Comparison of ENCODE assay signal across 10 cellular contexts in genomic region chr21:45153358-45154318, GRCh38.
DNase-seq lines count a peak whose midpoint lies in the region; ATAC-seq and TF ChIP-seq lines count a peak whose summit lies in the region.
"Had no signal": no experiment of that assay in that cellular context is flagged by ENCODE, and none has a peak within 500 bp of the region (broad histone marks: within the 10 kb centered on the region; RNA-seq: fewer than 3 reads in every experiment).

No MANE protein-coding gene starts in this region.

- peaks cover 0 to 66% (median 42%) of the 10 kb centered on the region in 4 donors for H3K4me1 ChIP-seq in tibial artery

- H3K4me3 Mint-ChIP-seq in activated naive CD8-positive, alpha-beta T cell treated with anti-CD3 and anti-CD28 coated beads, Interleukin-2, amount 10 ng/mL, durations not matched to agents 7 days and 5 days: peak overlapping the region; percentile 58
- H3K4me3 Mint-ChIP-seq in activated naive CD8-positive, alpha-beta T cell treated with anti-CD3 and anti-CD28 coated beads for 36 hours: no peak overlapping the region

- no peak for ATAC-seq in activated naive CD8-positive, alpha-beta T cell treated with anti-CD3 and anti-CD28 coated beads, Interleukin-2, amount 10 ng/mL, durations not matched to agents 7 days and 5 days (ENCODE audit: low read depth)
- ATAC-seq in SK-N-SH treated with all-trans-retinoic acid at 6 μM for 48 hours: peak; percentile 31; the same call in 2 of the 3 replicates

- H3K36me3 Mint-ChIP-seq in activated naive CD8-positive, alpha-beta T cell treated with anti-CD3 and anti-CD28 coated beads, Interleukin-2, amount 10 ng/mL, durations not matched to agents 7 days and 5 days: peaks cover 10% of the 10 kb centered on the region
- H3K36me3 Mint-ChIP-seq in activated naive CD8-positive, alpha-beta T cell treated with anti-CD3 and anti-CD28 coated beads for 36 hours: peaks cover 19% of the 10 kb centered on the region

- H3K4me3 ChIP-seq in tibial artery: no peak overlapping the region
- H3K4me3 ChIP-seq: lung had no signal

- H3K4me1 Mint-ChIP-seq in activated naive CD8-positive, alpha-beta T cell treated with anti-CD3 and anti-CD28 coated beads, Interleukin-2, amount 10 ng/mL, durations not matched to agents 7 days and 5 days: peaks cover 36% of the 10 kb centered on the region
- H3K4me1 Mint-ChIP-seq in activated naive CD8-positive, alpha-beta T cell treated with anti-CD3 and anti-CD28 coated beads for 36 hours: peaks cover 22% of the 10 kb centered on the region

- DNase-seq in activated naive CD8-positive, alpha-beta T cell treated with anti-CD3 and anti-CD28 coated beads, Interleukin-2, amount 10 ng/mL, durations not matched to agents 7 days and 5 days: no peak
- no peak for DNase-seq in activated naive CD8-positive, alpha-beta T cell treated with anti-CD3 and anti-CD28 coated beads for 36 hours
- DNase-seq in fibroblast of peridontal ligament (ENCODE audit: extremely low read depth): peak; percentile 73
- no peak for DNase-seq in tibial artery
- DNase-seq in NCI-H146 treated with DMSO at 0.1 percent for 48 hours (lab: John Stamatoyannopoulos, UW; ENCODE audit: unreplicated experiment): no peak
- no peak for DNase-seq in amygdala (lab: John Stamatoyannopoulos, UW)
- DNase-seq in DMS 273 (lab: John Stamatoyannopoulos, UW; ENCODE audit: unreplicated experiment): no peak
- DNase-seq: SHP77 treated with DMSO at 0.1 percent for 48 hours had no signal

- H3K27ac Mint-ChIP-seq in activated naive CD8-positive, alpha-beta T cell treated with anti-CD3 and anti-CD28 coated beads, Interleukin-2, amount 10 ng/mL, durations not matched to agents 7 days and 5 days: peak overlapping the region; percentile 52
- no peak overlapping the region for H3K27ac Mint-ChIP-seq in activated naive CD8-positive, alpha-beta T cell treated with anti-CD3 and anti-CD28 coated beads for 36 hours

- intact Hi-C loops in tibial artery (cut with DNase I; ENCODE audit: low total_unique reads): loop anchor here (10.0 kb wide), 1 partner anchor 301 kb away; no protein-coding TSS in a partner anchor

- POLR2A ChIA-PET in activated naive CD8-positive, alpha-beta T cell treated with anti-CD3 and anti-CD28 coated beads, Interleukin-2, amount 10 ng/mL, durations not matched to agents 7 days and 5 days (lab: Charles Lee): interaction anchor here (0.8 to 1.3 kb wide), 3 partner anchors 75 to 736 kb away, joined by 3 to 4 read pairs (median 3); no protein-coding TSS in a partner anchor

- peaks cover 3% of the 10 kb centered on the region for H3K9me3 Mint-ChIP-seq in activated naive CD8-positive, alpha-beta T cell treated with anti-CD3 and anti-CD28 coated beads, Interleukin-2, amount 10 ng/mL, durations not matched to agents 7 days and 5 days
- H3K9me3 Mint-ChIP-seq in activated naive CD8-positive, alpha-beta T cell treated with anti-CD3 and anti-CD28 coated beads for 36 hours: peaks cover 3% of the 10 kb centered on the region

- H3K36me3 ChIP-seq in tibial artery: peaks cover 0 to 22% (median 11%) of the 10 kb centered on the region in 3 donors

- no peaks in the 10 kb centered on the region for H3K9me3 ChIP-seq in tibial artery

- no peaks in the 10 kb centered on the region for H3K27me3 Mint-ChIP-seq in activated naive CD8-positive, alpha-beta T cell treated with anti-CD3 and anti-CD28 coated beads, Interleukin-2, amount 10 ng/mL, durations not matched to agents 7 days and 5 days
- no peaks in the 10 kb centered on the region for H3K27me3 Mint-ChIP-seq in activated naive CD8-positive, alpha-beta T cell treated with anti-CD3 and anti-CD28 coated beads for 36 hours

- TF ChIP-seq CTCF in tibial artery (IDR thresholded peaks at IDR 0.05): no peak

- peak overlapping the region; percentile 27 to 46 for H3K27ac ChIP-seq in tibial artery

- no peaks in the 10 kb centered on the region for H3K27me3 ChIP-seq in tibial artery

TF ChIP-seq in SK-N-SH treated with all-trans-retinoic acid at 6 μM for 48 hours, 23 proteins besides CTCF, POLR2A, EP300 and RAD21 (continues in another document):
- TF ChIP-seq ISL1 (CRISPR knock-in tag; IDR thresholded peaks at IDR 0.05): no peak
- TF ChIP-seq ZNF8 (CRISPR knock-in tag; IDR thresholded peaks at IDR 0.05): no peak
- no peak for TF ChIP-seq PPARA (CRISPR knock-in tag; IDR thresholded peaks at IDR 0.05; ENCODE audit: borderline replicate concordance)
- TF ChIP-seq TOX (CRISPR knock-in tag; IDR thresholded peaks at IDR 0.05; ENCODE audit: borderline replicate concordance): no peak
- TF ChIP-seq, protein P1, sequence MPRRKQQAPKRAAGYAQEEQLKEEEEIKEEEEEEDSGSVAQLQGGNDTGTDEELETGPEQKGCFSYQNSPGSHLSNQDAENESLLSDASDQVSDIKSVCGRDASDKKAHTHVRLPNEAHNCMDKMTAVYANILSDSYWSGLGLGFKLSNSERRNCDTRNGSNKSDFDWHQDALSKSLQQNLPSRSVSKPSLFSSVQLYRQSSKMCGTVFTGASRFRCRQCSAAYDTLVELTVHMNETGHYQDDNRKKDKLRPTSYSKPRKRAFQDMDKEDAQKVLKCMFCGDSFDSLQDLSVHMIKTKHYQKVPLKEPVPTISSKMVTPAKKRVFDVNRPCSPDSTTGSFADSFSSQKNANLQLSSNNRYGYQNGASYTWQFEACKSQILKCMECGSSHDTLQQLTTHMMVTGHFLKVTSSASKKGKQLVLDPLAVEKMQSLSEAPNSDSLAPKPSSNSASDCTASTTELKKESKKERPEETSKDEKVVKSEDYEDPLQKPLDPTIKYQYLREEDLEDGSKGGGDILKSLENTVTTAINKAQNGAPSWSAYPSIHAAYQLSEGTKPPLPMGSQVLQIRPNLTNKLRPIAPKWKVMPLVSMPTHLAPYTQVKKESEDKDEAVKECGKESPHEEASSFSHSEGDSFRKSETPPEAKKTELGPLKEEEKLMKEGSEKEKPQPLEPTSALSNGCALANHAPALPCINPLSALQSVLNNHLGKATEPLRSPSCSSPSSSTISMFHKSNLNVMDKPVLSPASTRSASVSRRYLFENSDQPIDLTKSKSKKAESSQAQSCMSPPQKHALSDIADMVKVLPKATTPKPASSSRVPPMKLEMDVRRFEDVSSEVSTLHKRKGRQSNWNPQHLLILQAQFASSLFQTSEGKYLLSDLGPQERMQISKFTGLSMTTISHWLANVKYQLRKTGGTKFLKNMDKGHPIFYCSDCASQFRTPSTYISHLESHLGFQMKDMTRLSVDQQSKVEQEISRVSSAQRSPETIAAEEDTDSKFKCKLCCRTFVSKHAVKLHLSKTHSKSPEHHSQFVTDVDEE (CRISPR knock-in tag; IDR thresholded peaks at IDR 0.05): no peak
- TF ChIP-seq TCF4 (CRISPR knock-in tag; IDR thresholded peaks at IDR 0.05; ENCODE audit: borderline replicate concordance): no peak
- no peak for TF ChIP-seq ZFP30 (CRISPR knock-in tag; IDR thresholded peaks at IDR 0.05)
- TF ChIP-seq RARB (CRISPR knock-in tag; IDR thresholded peaks at IDR 0.05): no peak
- TF ChIP-seq ZFP3 (CRISPR knock-in tag; IDR thresholded peaks at IDR 0.05): no peak
- no peak for TF ChIP-seq ZNF565 (CRISPR knock-in tag; conservative IDR thresholded peaks at IDR 0.05; ENCODE audit: low read depth)
- TF ChIP-seq SNAI2 (CRISPR knock-in tag; IDR thresholded peaks at IDR 0.05): no peak
- TF ChIP-seq CSDC2 (CRISPR knock-in tag; IDR thresholded peaks at IDR 0.05): no peak
- no peak for TF ChIP-seq ZC3H10 (CRISPR knock-in tag; IDR thresholded peaks at IDR 0.05)
- TF ChIP-seq GLIS3 (CRISPR knock-in tag; IDR thresholded peaks at IDR 0.05): no peak
- TF ChIP-seq ARNTL (CRISPR knock-in tag; IDR thresholded peaks at IDR 0.05; ENCODE audit: borderline replicate concordance, low read depth): no peak
- no peak for TF ChIP-seq ZNF70 (CRISPR knock-in tag; IDR thresholded peaks at IDR 0.05)
- TF ChIP-seq POU6F1 (CRISPR knock-in tag; IDR thresholded peaks at IDR 0.05; ENCODE audit: borderline replicate concordance, low read depth): no peak
- no peak for TF ChIP-seq BACH2 (CRISPR knock-in tag; IDR thresholded peaks at IDR 0.05; ENCODE audit: borderline replicate concordance)
- TF ChIP-seq CREB5 (CRISPR knock-in tag; IDR thresholded peaks at IDR 0.05; ENCODE audit: low read depth): no peak
